ENCODE assay signal across 27 cellular contexts in the genomic region with DNA sequence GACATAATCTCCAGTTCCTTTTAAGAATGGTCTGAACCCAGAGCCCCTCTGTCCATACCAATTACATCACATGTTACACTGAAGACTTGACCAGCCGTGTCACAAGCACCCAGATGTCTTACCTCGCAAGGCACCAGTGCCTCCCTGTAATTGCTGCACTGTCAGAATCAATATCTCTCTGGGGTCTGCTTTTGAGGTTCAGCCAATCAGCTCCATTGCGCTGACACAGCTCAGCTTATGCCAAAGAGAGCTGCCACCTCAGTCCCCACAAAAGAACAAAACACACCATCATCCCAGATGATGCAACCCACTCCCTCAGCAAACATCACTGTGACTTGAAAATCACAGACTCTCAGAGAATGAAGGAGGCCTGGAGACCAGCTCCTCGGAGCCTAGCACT.
"Had no signal": no experiment of that assay in that cellular context is flagged by ENCODE, and none has a peak within 500 bp of the region (broad histone marks: within the 10 kb centered on the region; RNA-seq: fewer than 3 reads in every experiment).

No MANE protein-coding gene starts in this region.

- H3K4me3 Mint-ChIP-seq: naive thymus-derived CD4-positive, alpha-beta T cell; natural killer cell; nephron; neural progenitor cell; stimulated activated effector memory CD8-positive, alpha-beta T cell treated with anti-CD3 and anti-CD28 coated beads, Interleukin-12 subunit alpha, Interleukin-12 subunit beta, amount 100 ng/mL, for 72 hours; stimulated activated naive B cell treated with anti-CD40 and anti-IgM and Interleukin-4, amounts not matched to agents 10 μg/mL and 1 μg/mL and 100 μg/mL, for 72 hours; stimulated activated naive CD8-positive, alpha-beta T cell treated with anti-CD3 and anti-CD28 coated beads, Interleukin-15, Interleukin-2, amounts not matched to agents 100 ng/mL and 50 ng/mL, for 24 hours; type B pancreatic cell had no signal

- DNase-seq: naive thymus-derived CD4-positive, alpha-beta T cell; natural killer cell; nucleus accumbens; pancreas; right cardiac atrium; right lobe of liver; sigmoid colon; small intestine; stimulated activated CD4-positive, alpha-beta T cell treated with anti-CD3 and anti-CD28 coated beads, Interleukin-15, amount 100 ng/mL, for 24 hours; stimulated activated CD4-positive, alpha-beta T cell treated with anti-CD3 and anti-CD28 coated beads, Interleukin-2, amount 100 ng/mL, for 24 hours; stimulated activated CD4-positive, alpha-beta T cell treated with anti-CD3 and anti-CD28 coated beads, Interleukin-2, amount 100 ng/mL, for 48 hours; stimulated activated CD4-positive, alpha-beta T cell treated with anti-CD3 and anti-CD28 coated beads, Interleukin-4, amount 100 ng/mL, for 24 hours; stimulated activated naive B cell treated with anti-CD40 and anti-IgM and Interleukin-4, amounts not matched to agents 10 μg/mL and 1 μg/mL and 100 μg/mL, for 72 hours; stimulated activated naive CD4-positive, alpha-beta T cell treated with Interleukin-2 at 50 U/mL for 16 hours; stomach; thyroid gland; upper lobe of right lung; uterus had no signal

- H3K9me3 ChIP-seq: neutrophil, pancreas, prostate gland, right lobe of liver, sigmoid colon, stomach, thoracic aorta, thyroid gland, upper lobe of right lung, uterus had no signal

- H3K4me1 Mint-ChIP-seq: naive thymus-derived CD4-positive, alpha-beta T cell; nephron; stimulated activated effector memory CD8-positive, alpha-beta T cell treated with anti-CD3 and anti-CD28 coated beads, Interleukin-12 subunit alpha, Interleukin-12 subunit beta, amount 100 ng/mL, for 72 hours had no signal

- H3K27ac ChIP-seq: neural progenitor cell, neutrophil, pancreas, prostate gland, right lobe of liver, sigmoid colon, stomach, thoracic aorta, thyroid gland, tibial nerve, upper lobe of right lung, uterus had no signal

- H3K27me3 ChIP-seq: neural progenitor cell, neutrophil, pancreas, right lobe of liver, sigmoid colon, stomach, thyroid gland, tibial nerve, upper lobe of right lung, uterus had no signal

- H3K4me3 ChIP-seq: neural progenitor cell, pancreas, prostate gland, right lobe of liver, sigmoid colon, stomach, thoracic aorta, thyroid gland, tibial nerve, upper lobe of right lung, uterus had no signal

- H2AFZ ChIP-seq: neural progenitor cell had no signal

- H3K9ac ChIP-seq: neural progenitor cell had no signal

- H3K4me1 ChIP-seq: neural progenitor cell, prostate gland, sigmoid colon, thyroid gland, tibial nerve, upper lobe of right lung, uterus had no signal

- ATAC-seq: naive thymus-derived CD4-positive, alpha-beta T cell; natural killer cell; pancreas; right cardiac atrium; right lobe of liver; stimulated activated effector memory CD8-positive, alpha-beta T cell treated with anti-CD3 and anti-CD28 coated beads, Interleukin-12 subunit alpha, Interleukin-12 subunit beta, amount 100 ng/mL, for 72 hours; stimulated activated naive B cell treated with anti-CD40 and anti-IgM and Interleukin-4, amounts not matched to agents 10 μg/mL and 1 μg/mL and 100 μg/mL, for 72 hours; upper lobe of right lung had no signal

- H3K36me3 ChIP-seq: neural progenitor cell, neutrophil, pancreas, prostate gland, right lobe of liver, sigmoid colon, stomach, thoracic aorta, thyroid gland, tibial nerve, upper lobe of right lung, uterus had no signal

- H3K36me3 Mint-ChIP-seq: neural progenitor cell; stimulated activated effector memory CD8-positive, alpha-beta T cell treated with anti-CD3 and anti-CD28 coated beads, Interleukin-12 subunit alpha, Interleukin-12 subunit beta, amount 100 ng/mL, for 72 hours; stimulated activated naive B cell treated with anti-CD40 and anti-IgM and Interleukin-4, amounts not matched to agents 10 μg/mL and 1 μg/mL and 100 μg/mL, for 72 hours had no signal

- H3K4me2 ChIP-seq: neural progenitor cell had no signal

- H3K27ac Mint-ChIP-seq: naive thymus-derived CD4-positive, alpha-beta T cell; natural killer cell; nephron; neural progenitor cell; stimulated activated effector memory CD8-positive, alpha-beta T cell treated with anti-CD3 and anti-CD28 coated beads, Interleukin-12 subunit alpha, Interleukin-12 subunit beta, amount 100 ng/mL, for 72 hours; stimulated activated naive B cell treated with anti-CD40 and anti-IgM and Interleukin-4, amounts not matched to agents 10 μg/mL and 1 μg/mL and 100 μg/mL, for 72 hours; stimulated activated naive CD8-positive, alpha-beta T cell treated with anti-CD3 and anti-CD28 coated beads, Interleukin-15, Interleukin-2, amounts not matched to agents 100 ng/mL and 50 ng/mL, for 24 hours; type B pancreatic cell had no signal

- H3K9me3 Mint-ChIP-seq: natural killer cell; stimulated activated effector memory CD8-positive, alpha-beta T cell treated with anti-CD3 and anti-CD28 coated beads, Interleukin-12 subunit alpha, Interleukin-12 subunit beta, amount 100 ng/mL, for 72 hours; stimulated activated naive CD8-positive, alpha-beta T cell treated with anti-CD3 and anti-CD28 coated beads, Interleukin-15, Interleukin-2, amounts not matched to agents 100 ng/mL and 50 ng/mL, for 24 hours had no signal
